Comparison of ENCODE assay signal across 8 cellular contexts in the genomic region with DNA sequence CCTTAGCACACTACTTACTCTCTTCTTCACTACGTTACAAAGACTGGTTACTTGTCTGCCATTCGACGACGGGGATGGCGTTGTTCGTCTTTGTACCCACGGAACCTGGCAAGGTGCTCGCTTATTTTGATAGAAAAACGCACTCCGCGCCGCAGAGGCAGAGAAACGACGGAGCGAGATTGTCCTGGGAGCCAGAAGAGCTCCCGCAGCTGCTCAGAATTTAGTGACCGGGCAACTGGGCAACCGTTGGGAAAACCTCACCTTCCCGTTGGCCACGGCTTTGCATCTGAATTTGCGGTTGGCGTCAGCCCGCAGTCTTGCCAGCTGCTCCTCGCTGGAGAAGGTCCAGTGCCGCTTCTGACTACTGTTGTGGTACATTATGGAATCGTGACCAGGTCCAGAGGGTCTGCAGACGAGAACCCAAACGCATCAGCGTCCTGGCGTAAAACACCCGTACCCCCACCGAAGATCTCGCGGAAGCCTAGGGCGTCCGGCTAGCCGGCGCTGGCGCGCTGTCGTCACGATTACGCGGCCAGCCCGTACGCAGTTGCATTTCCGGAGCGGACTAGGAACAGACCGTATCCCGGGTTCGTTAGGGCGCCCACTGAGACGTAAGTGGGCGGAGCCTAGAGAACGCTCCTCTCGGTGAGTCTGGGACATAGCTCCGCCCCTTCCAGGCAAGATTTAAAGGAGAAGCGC. TPM values are rescaled to one million over a fixed set of nuclear protein-coding genes. Genes with fewer than 3 reads are reported as not detected.
DNase-seq lines count a peak whose midpoint lies in the region; ATAC-seq lines count a peak whose summit lies in the region.

A gene (minus strand): TSS at position 514 of the 699 bp plus-strand sequence. CDS start 136 bp downstream, at position 378.

- peak; percentile 93 for DNase-seq in AG08396 (ENCODE audit: low spot score)
- DNase-seq in NCI-H345 treated with DMSO at 0.1 percent for 48 hours (lab: John Stamatoyannopoulos, UW; ENCODE audit: unreplicated experiment), result peak; percentile 81
- peak; percentile 87 to 93 (median 90) for DNase-seq in activated CD4-positive, CD25-positive, alpha-beta regulatory T cell (lab: John Stamatoyannopoulos, UW)
- peak; percentile 98 for DNase-seq in central memory CD4-positive, alpha-beta T cell
- peak; percentile 95 to 97 (median 97) for DNase-seq in immature natural killer cell
- DNase-seq in smooth muscle cell of the brain vasculature (ENCODE audit: low read depth, low spot score), result peak; percentile 98

- no peaks in the 10 kb centered on the region for H3K9me3 Mint-ChIP-seq in immature natural killer cell

- peak within 1 kb of the TSS; percentile 96 to 100 (median 98) for H3K27ac Mint-ChIP-seq in immature natural killer cell

- peak within 1 kb of the TSS; percentile 93 to 100 (median 97) for H3K4me3 Mint-ChIP-seq in immature natural killer cell

- ATAC-seq in GM19023 (IDR thresholded peaks at IDR 0.05; ENCODE audit: unreplicated experiment) (peak; percentile 98), HG03280 (IDR thresholded peaks at IDR 0.05; ENCODE audit: unreplicated experiment) (peak; percentile 99)

- H3K36me3 Mint-ChIP-seq in immature natural killer cell, result peaks cover 7 to 22% (median 15%) of the 10 kb centered on the region in 3 donors

- H3K27me3 Mint-ChIP-seq in immature natural killer cell (ENCODE audit: low read depth in 3 of 3), result peaks cover 8 to 27% (median 20%) of the 10 kb centered on the region in 3 donors

- peaks cover 50 to 58% of the 10 kb centered on the region in 2 donors for H3K4me1 Mint-ChIP-seq in immature natural killer cell

RNA-seq across cellular contexts. Expression of the gene that starts here (rescaled TPM):
- polyA plus RNA-seq in immature natural killer cell, result 10 to 100 TPM; 64.0 to 85.7 (median 68.2) TPM

Comparison
In these comparisons a context has a peak if more than half of its experiments do, and no peak if none do; other contexts are left out.
1. Peak in every context shown above with its lines: DNase-seq and ATAC-seq.